In the genomic region with DNA sequence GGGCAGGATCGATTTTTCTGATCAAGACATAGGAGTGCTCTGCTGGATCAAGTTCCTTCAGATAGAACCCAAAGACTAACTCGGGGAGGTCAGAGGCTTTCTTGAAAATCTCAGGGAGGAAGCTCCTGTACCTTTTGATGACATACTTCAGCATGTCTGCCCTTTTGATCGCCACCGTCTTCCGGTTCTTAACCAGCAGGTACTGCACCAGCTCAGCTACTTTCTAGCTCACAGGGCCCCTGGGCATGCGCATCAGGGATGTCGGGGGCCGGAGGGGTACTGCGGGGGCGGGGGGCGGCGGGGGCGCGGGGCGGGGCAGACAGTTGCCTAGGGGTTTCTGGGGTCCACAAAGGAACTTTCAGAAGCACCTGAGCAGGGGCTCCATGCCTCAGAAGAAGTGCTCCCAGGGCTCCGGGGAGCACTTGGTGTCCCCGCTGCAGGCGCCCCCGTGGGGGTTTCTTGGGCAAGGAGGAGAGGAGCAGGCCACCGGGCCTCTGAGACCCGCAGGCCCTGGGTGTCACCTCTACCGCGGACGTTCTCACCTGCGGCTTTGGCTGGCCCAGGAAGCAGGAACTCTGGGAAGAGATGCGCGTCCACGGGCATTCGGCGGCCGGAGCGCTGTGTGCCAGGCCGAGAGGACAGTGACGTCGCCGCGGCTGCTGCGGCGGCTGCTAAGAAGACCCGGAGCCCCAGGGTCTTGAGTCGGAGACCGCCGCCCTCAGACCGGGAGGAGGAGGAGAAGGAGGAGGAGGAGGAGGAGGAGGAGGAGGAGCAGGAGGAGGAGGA, we compare ENCODE assay signal across 16 cellular contexts. TPM values are rescaled to one million over a fixed set of nuclear protein-coding genes. Genes with fewer than 3 reads are reported as not detected.
A peak's percentile ranks its signal among the peaks of the same experiment; 100 is the strongest.
DNase-seq lines count a peak whose midpoint lies in the region; ATAC-seq, FAIRE-seq and TF ChIP-seq lines count a peak whose summit lies in the region.
"Not testable (repeated sequence)": the region's sequence is repeated elsewhere in the genome, so short reads cannot be mapped to it uniquely, and the experiment has no call there.
"Had no signal": no experiment of that assay in that cellular context is flagged by ENCODE, and none has a peak within 500 bp of the region (broad histone marks: within the 10 kb centered on the region; RNA-seq: fewer than 3 reads in every experiment).

No MANE protein-coding gene starts in this region.

- FAIRE-seq in GM12891 (lab: Jason Lieb, UNC): peak; percentile 83

- not testable (repeated sequence) for H3K36me3 Mint-ChIP-seq in central memory CD8-positive, alpha-beta T cell (ENCODE audit: insufficient read depth); natural killer cell

- not testable (repeated sequence) for H3K4me3 Mint-ChIP-seq in central memory CD8-positive, alpha-beta T cell; natural killer cell

- ATAC-seq in GM19035 (IDR thresholded peaks at IDR 0.05; ENCODE audit: unreplicated experiment) (peak; percentile 76), GM21423 (IDR thresholded peaks at IDR 0.05; ENCODE audit: unreplicated experiment) (peak; percentile 67), HG02798 (IDR thresholded peaks at IDR 0.05; ENCODE audit: poor library complexity, unreplicated experiment) (peak; percentile 64), HG03175 (IDR thresholded peaks at IDR 0.05; ENCODE audit: unreplicated experiment) (peak; percentile 70), SK-N-SH treated with all-trans-retinoic acid at 6 μM for 48 hours (peak; percentile 24; the same call in 1 of the 3 replicates), natural killer cell (peak; percentile 38 to 61 (median 59))
- ATAC-seq in central memory CD8-positive, alpha-beta T cell (replicated peaks; ENCODE audit: extremely low read depth, poor library complexity, severe bottlenecking): peak; percentile 84

- not testable (repeated sequence) for H3K9me3 Mint-ChIP-seq in central memory CD8-positive, alpha-beta T cell; natural killer cell

- not testable (repeated sequence) for DNase-seq in GM12891 (ENCODE audit: insufficient read length, low spot score); central memory CD8-positive, alpha-beta T cell (ENCODE audit: low spot score in 2 of 2); natural killer cell

- intact Hi-C loops in natural killer cell (cut with micrococcal nuclease): not testable (repeated sequence)

- TF ChIP-seq CTCF in natural killer cell (IDR thresholded peaks at IDR 0.05): not testable (repeated sequence)

- H3K27ac Mint-ChIP-seq in central memory CD8-positive, alpha-beta T cell (ENCODE audit: low read depth); natural killer cell: not testable (repeated sequence)

- not testable (repeated sequence) for H3K27me3 Mint-ChIP-seq in central memory CD8-positive, alpha-beta T cell; natural killer cell (ENCODE audit: low read depth in 2 of 2)

- TF ChIP-seq POLR2A in GM12891 (IDR thresholded peaks at IDR 0.05; ENCODE audit: low read depth, low read length): not testable (repeated sequence)

- not testable (repeated sequence) for H3K4me1 Mint-ChIP-seq in central memory CD8-positive, alpha-beta T cell; natural killer cell

RNA-seq across cellular contexts. Expression of a gene that starts 0.4 kb away (rescaled TPM):
- polyA plus RNA-seq in GM12891 (2012; ENCODE audit: low read depth, missing spikeins): not detected
- not detected for total RNA-seq in natural killer cell
- total RNA-seq: fibroblast of lung, heart left ventricle, lung microvascular endothelial cell, SK-MEL-5, temporal lobe had no signal
- polyA plus RNA-seq: fibroblast of lung, heart left ventricle had no signal

RNA-seq across cellular contexts. Expression of a gene that starts 5.2 kb away (rescaled TPM):
- not detected for polyA plus RNA-seq in GM12891 (2012; ENCODE audit: low read depth, missing spikeins)
- not detected for total RNA-seq in natural killer cell
- total RNA-seq: CD4-positive, alpha-beta memory T cell; fibroblast of lung; heart left ventricle; lung microvascular endothelial cell; progenitor cell of endocrine pancreas; SK-MEL-5; temporal lobe had no signal
- polyA plus RNA-seq: CD4-positive, alpha-beta memory T cell; fibroblast of lung; heart left ventricle; immature natural killer cell had no signal

RNA-seq across cellular contexts. Expression of a gene that starts 30.8 kb away (rescaled TPM):
- polyA plus RNA-seq in GM12891 (2012; ENCODE audit: low read depth, missing spikeins): not detected
- total RNA-seq in natural killer cell: not detected
- total RNA-seq: CD4-positive, alpha-beta memory T cell; fibroblast of lung; heart left ventricle; lung microvascular endothelial cell; progenitor cell of endocrine pancreas; SK-MEL-5; temporal lobe had no signal
- polyA plus RNA-seq: CD4-positive, alpha-beta memory T cell; fibroblast of lung; heart left ventricle; immature natural killer cell had no signal

RNA-seq across cellular contexts. Expression of a gene that starts 59.5 kb away (rescaled TPM):
- polyA plus RNA-seq in GM12891 (2012; ENCODE audit: low read depth, missing spikeins): not detected
- total RNA-seq in natural killer cell: not detected
- total RNA-seq: CD4-positive, alpha-beta memory T cell; fibroblast of lung; heart left ventricle; lung microvascular endothelial cell; progenitor cell of endocrine pancreas; SK-MEL-5; temporal lobe had no signal
- polyA plus RNA-seq: CD4-positive, alpha-beta memory T cell; fibroblast of lung; heart left ventricle; immature natural killer cell had no signal

Comparison
In these comparisons a context has a peak if more than half of its experiments do, and no peak if none do; other contexts are left out.
1. ATAC-seq: peak in every context shown above with its lines; median percentile 84 in central memory CD8-positive, alpha-beta T cell; 76 in GM19035; 70 in HG03175; 67 in GM21423; 64 in HG02798; 59 in natural killer cell; 24 in SK-N-SH treated with all-trans-retinoic acid at 6 μM for 48 hours.